21 cellular contexts compared by ENCODE assay signal in genomic region chr5:111495159-111495558, GRCh38. TPM values are rescaled to one million over a fixed set of nuclear protein-coding genes. Genes with fewer than 3 reads are reported as not detected.
DNase-seq lines count a peak whose midpoint lies in the region; ATAC-seq and TF ChIP-seq lines count a peak whose summit lies in the region.
"Had no signal": no experiment of that assay in that cellular context is flagged by ENCODE, and none has a peak within 500 bp of the region (broad histone marks: within the 10 kb centered on the region; RNA-seq: fewer than 3 reads in every experiment).

No MANE protein-coding gene starts in this region.

- H3K79me2 ChIP-seq in osteoblast (ENCODE audit: insufficient read depth, low read length): no peaks in the 10 kb centered on the region

- H3K4me2 ChIP-seq in osteoblast (ENCODE audit: insufficient read depth, low read length): no peak overlapping the region

- POLR2A ChIA-PET in activated CD4-positive, alpha-beta T cell treated with anti-CD3 and anti-CD28 coated beads for 36 hours (lab: Charles Lee): no interaction called here
- POLR2A ChIA-PET in HEK293 (lab: Yijun Ruan, JAX): interaction anchor here (0.5 kb wide), 1 partner anchor 11 kb away, joined by 8 read pairs; no protein-coding TSS in a partner anchor

- intact Hi-C loops in activated CD4-positive, alpha-beta T cell treated with anti-CD3 and anti-CD28 coated beads for 36 hours (cut with DNase I, micrococcal nuclease): no loop called here

- CTCF ChIA-PET in activated CD4-positive, alpha-beta T cell treated with anti-CD3 and anti-CD28 coated beads for 36 hours (lab: Charles Lee): interaction anchor here (1.4 kb wide), 1 partner anchor 36 kb away, joined by 4 read pairs; no protein-coding TSS in a partner anchor
- CTCF ChIA-PET in HEK293 (lab: Yijun Ruan, JAX): no interaction called here

- H2AFZ ChIP-seq in osteoblast (ENCODE audit: low read length): no peak overlapping the region

- no peaks in the 10 kb centered on the region for H3K9me3 Mint-ChIP-seq in activated CD4-positive, alpha-beta T cell treated with anti-CD3 and anti-CD28 coated beads for 36 hours (ENCODE audit: low read depth)
- H3K9me3 Mint-ChIP-seq in activated T-helper 17 cell treated with anti-CD3 and anti-CD28 coated beads, Interleukin-2, amount 50 U/mL, for 72 hours: no peaks in the 10 kb centered on the region
- H3K9me3 Mint-ChIP-seq: CD4-positive, alpha-beta memory T cell; natural killer cell treated with Interleukin-12 subunit alpha and Interleukin-12 subunit beta and Interleukin-15 and Interleukin-18, amount 100 ng/mL, for 72 hours had no signal

- H3K4me3 ChIP-seq in HEK293 (ENCODE audit: low read depth, low read length): no peak overlapping the region
- H3K4me3 ChIP-seq in mesodermal cell (ENCODE audit: extremely low read depth, insufficient read depth, low read length, poor library complexity, severe bottlenecking): no peak overlapping the region
- H3K4me3 ChIP-seq in osteoblast (ENCODE audit: insufficient read depth, low read length): no peak overlapping the region
- H3K4me3 ChIP-seq: left lung, SJSA1, upper lobe of right lung had no signal

- ATAC-seq in activated CD4-positive, alpha-beta T cell treated with anti-CD3 and anti-CD28 coated beads for 36 hours: no peak
- no peak for ATAC-seq in activated T-helper 17 cell treated with anti-CD3 and anti-CD28 coated beads, Interleukin-2, amount 50 U/mL, for 72 hours (replicated peaks)
- ATAC-seq in HG02885 (IDR thresholded peaks at IDR 0.05; ENCODE audit: poor library complexity, unreplicated experiment): no peak
- ATAC-seq: left lung; natural killer cell treated with Interleukin-12 subunit alpha and Interleukin-12 subunit beta and Interleukin-15 and Interleukin-18, amount 100 ng/mL, for 72 hours; upper lobe of right lung had no signal

- H3K27ac Mint-ChIP-seq in activated CD4-positive, alpha-beta T cell treated with anti-CD3 and anti-CD28 coated beads for 36 hours: peak overlapping the region; percentile 58
- peak overlapping the region; percentile 61 for H3K27ac Mint-ChIP-seq in activated T-helper 17 cell treated with anti-CD3 and anti-CD28 coated beads, Interleukin-2, amount 50 U/mL, for 72 hours
- H3K27ac Mint-ChIP-seq: natural killer cell treated with Interleukin-12 subunit alpha and Interleukin-12 subunit beta and Interleukin-15 and Interleukin-18, amount 100 ng/mL, for 72 hours; progenitor cell of endocrine pancreas had no signal

- H3K36me3 ChIP-seq in HEK293 (ENCODE audit: control insufficient read depth in 2 of 2, insufficient read depth in 1 of 2, low read length in 2 of 2): peaks cover 12 to 15% of the 10 kb centered on the region in 2 experiments; a peak in 2 of 3 replicates
- peaks cover 52% of the 10 kb centered on the region for H3K36me3 ChIP-seq in mesodermal cell (ENCODE audit: control insufficient read depth, insufficient read depth, low read length)
- H3K36me3 ChIP-seq in osteoblast (ENCODE audit: insufficient read depth, low read length): peaks cover 24% of the 10 kb centered on the region

- H3K4me1 Mint-ChIP-seq in activated CD4-positive, alpha-beta T cell treated with anti-CD3 and anti-CD28 coated beads for 36 hours: peaks cover 13% of the 10 kb centered on the region
- peaks cover 20% of the 10 kb centered on the region for H3K4me1 Mint-ChIP-seq in activated T-helper 17 cell treated with anti-CD3 and anti-CD28 coated beads, Interleukin-2, amount 50 U/mL, for 72 hours

- H3K27me3 ChIP-seq in osteoblast (ENCODE audit: insufficient read depth, low read length): no peaks in the 10 kb centered on the region
- H3K27me3 ChIP-seq: left lung, SJSA1, upper lobe of right lung had no signal

- DNase-seq in activated CD4-positive, alpha-beta T cell treated with anti-CD3 and anti-CD28 coated beads for 36 hours: no peak
- DNase-seq in activated CD4-positive, alpha-beta T cell treated with anti-CD3 and anti-CD28 coated beads for 4 hours: no peak
- no peak for DNase-seq in osteoblast (ENCODE audit: insufficient read length, low spot score, missing footprints)
- no peak for DNase-seq in stimulated activated naive CD4-positive, alpha-beta T cell treated with Interleukin-2 at 50 U/mL for 16 hours (lab: John Stamatoyannopoulos, UW)
- DNase-seq: ACHN; activated CD4-positive, alpha-beta T cell treated with anti-CD3 and anti-CD28 coated beads for 48 hours; activated T-cell treated with anti-CD3 and anti-CD28 coated beads, Interleukin-2, amount 50 U/mL, for 48 hours; CD4-positive, alpha-beta memory T cell; left lung; NCI-H1105; NCI-H345; stimulated activated naive CD4-positive, alpha-beta T cell; upper lobe of right lung had no signal

- no CpG with 5 or more reads among the region's 1 CpG for WGBS in mesodermal cell (ENCODE audit: insufficient coverage in 2 of 2), 2 experiments

- peaks cover 29% of the 10 kb centered on the region for H3K36me3 Mint-ChIP-seq in activated CD4-positive, alpha-beta T cell treated with anti-CD3 and anti-CD28 coated beads for 36 hours (ENCODE audit: low read depth)
- H3K36me3 Mint-ChIP-seq in activated T-helper 17 cell treated with anti-CD3 and anti-CD28 coated beads, Interleukin-2, amount 50 U/mL, for 72 hours (ENCODE audit: low read depth): peaks cover 71% of the 10 kb centered on the region

- H3K4me1 ChIP-seq in HEK293 (ENCODE audit: control insufficient read depth, insufficient read depth, low read length): peaks cover 13% of the 10 kb centered on the region
- no peaks in the 10 kb centered on the region for H3K4me1 ChIP-seq in mesodermal cell (ENCODE audit: control insufficient read depth, insufficient read depth, low read length, poor library complexity, severe bottlenecking)
- H3K4me1 ChIP-seq in osteoblast (ENCODE audit: insufficient read depth, low read length): peaks cover 3% of the 10 kb centered on the region
- H3K4me1 ChIP-seq: left lung, SJSA1, upper lobe of right lung had no signal

- no peaks in the 10 kb centered on the region for H4K20me1 ChIP-seq in osteoblast (ENCODE audit: insufficient read depth, low read length)

- H3K4me3 Mint-ChIP-seq in activated CD4-positive, alpha-beta T cell treated with anti-CD3 and anti-CD28 coated beads for 36 hours: no peak overlapping the region
- H3K4me3 Mint-ChIP-seq in activated T-helper 17 cell treated with anti-CD3 and anti-CD28 coated beads, Interleukin-2, amount 50 U/mL, for 72 hours: no peak overlapping the region
- H3K4me3 Mint-ChIP-seq: CD4-positive, alpha-beta memory T cell; natural killer cell treated with Interleukin-12 subunit alpha and Interleukin-12 subunit beta and Interleukin-15 and Interleukin-18, amount 100 ng/mL, for 72 hours had no signal

- no peaks in the 10 kb centered on the region for H3K9me3 ChIP-seq in HEK293 (ENCODE audit: control insufficient read depth, insufficient read depth, low read depth, low read length)
- no peaks in the 10 kb centered on the region for H3K9me3 ChIP-seq in mesodermal cell (ENCODE audit: control insufficient read depth, low read length)
- no peaks in the 10 kb centered on the region for H3K9me3 ChIP-seq in osteoblast (ENCODE audit: low read depth, low read length)
- H3K9me3 ChIP-seq: left lung, SJSA1, upper lobe of right lung had no signal

- H3K27ac ChIP-seq in HEK293 (ENCODE audit: extremely low read depth, low read depth, low read length) (peak overlapping the region; percentile 6; the same call in 1 of the 2 replicates), mesodermal cell (ENCODE audit: low read depth, low read length, severe bottlenecking) (peak overlapping the region; percentile 55), osteoblast (ENCODE audit: low read depth, low read length) (no peak overlapping the region)
- H3K27ac ChIP-seq: HL-60, left lung, SJSA1, upper lobe of right lung had no signal

- TF ChIP-seq CTCF in HEK293 (tag by site-specific recombination; IDR thresholded peaks at IDR 0.05) (no peak), osteoblast (IDR thresholded peaks at IDR 0.05; ENCODE audit: extremely low read depth, low read depth, low read length) (no peak)

- H3K27me3 Mint-ChIP-seq in activated CD4-positive, alpha-beta T cell treated with anti-CD3 and anti-CD28 coated beads for 36 hours: no peaks in the 10 kb centered on the region
- no peaks in the 10 kb centered on the region for H3K27me3 Mint-ChIP-seq in activated T-helper 17 cell treated with anti-CD3 and anti-CD28 coated beads, Interleukin-2, amount 50 U/mL, for 72 hours
- H3K27me3 Mint-ChIP-seq: CD4-positive, alpha-beta memory T cell; natural killer cell treated with Interleukin-12 subunit alpha and Interleukin-12 subunit beta and Interleukin-15 and Interleukin-18, amount 100 ng/mL, for 72 hours; progenitor cell of endocrine pancreas had no signal

TF ChIP-seq in HEK293, 187 proteins besides CTCF, POLR2A, EP300 and RAD21 (continues in another document):
- no peak for TF ChIP-seq ZBTB44 (tag by site-specific recombination; IDR thresholded peaks at IDR 0.05)
- TF ChIP-seq ZBTB26 (tag by site-specific recombination; optimal IDR thresholded peaks at IDR 0.05): no peak
- no peak for TF ChIP-seq ZBTB20 (tag by site-specific recombination; IDR thresholded peaks at IDR 0.05)
- no peak for TF ChIP-seq ZNF548 (tag by site-specific recombination; IDR thresholded peaks at IDR 0.05)

RNA-seq across cellular contexts. Expression of gene STARD4, which starts 17.2 kb away (rescaled TPM):
- total RNA-seq in activated CD4-positive, alpha-beta T cell treated with anti-CD3 and anti-CD28 coated beads for 36 hours: 10 to 100 TPM; 54.2 to 55.3 TPM
- 100 to 1,000 TPM in 1 of 2 donors, 10 to 100 TPM in 1; 48.7 to 102 TPM for total RNA-seq in activated T-helper 17 cell treated with anti-CD3 and anti-CD28 coated beads, Interleukin-2, amount 50 U/mL, for 72 hours
- polyA plus RNA-seq in mesodermal cell (2013, experiment 1 of 2): 98.5 TPM
- 92.2 TPM for polyA plus RNA-seq in mesodermal cell (2013, experiment 2 of 2)
- 102 and 106 TPM in 2 replicates for total RNA-seq in osteoblast
